In the genomic region with DNA sequence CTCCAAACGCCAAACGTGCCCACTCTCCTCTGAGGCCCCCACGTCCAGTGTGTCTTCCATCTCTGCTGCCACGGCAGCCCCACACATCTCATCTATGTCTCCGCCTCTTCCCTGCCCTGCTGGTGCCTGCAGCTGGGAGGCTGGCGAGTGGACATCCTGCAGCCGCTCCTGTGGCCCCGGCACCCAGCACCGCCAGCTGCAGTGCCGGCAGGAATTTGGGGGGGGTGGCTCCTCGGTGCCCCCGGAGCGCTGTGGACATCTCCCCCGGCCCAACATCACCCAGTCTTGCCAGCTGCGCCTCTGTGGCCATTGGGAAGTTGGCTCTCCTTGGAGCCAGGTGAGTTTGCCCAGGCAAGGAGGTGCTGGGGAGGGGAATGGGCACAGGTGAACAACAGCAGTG, we compare ENCODE assay signal across 1 cellular context.
TF ChIP-seq lines count a peak whose summit lies in the region.

No MANE protein-coding gene starts in this region.

TF ChIP-seq in H1, 55 proteins besides CTCF, POLR2A, EP300 and RAD21:
- no peak for TF ChIP-seq FOSL1 (IDR thresholded peaks at IDR 0.05; ENCODE audit: insufficient read depth, low read depth, low read length)
- TF ChIP-seq RFX5 (IDR thresholded peaks at IDR 0.05; ENCODE audit: borderline replicate concordance, low read depth, low read length): no peak
- no peak for TF ChIP-seq HDAC2 (IDR thresholded peaks at IDR 0.05; ENCODE audit: borderline replicate concordance in 1 of 2, low read depth in 2 of 2, low read length in 2 of 2)
- no peak for TF ChIP-seq RXRA (IDR thresholded peaks at IDR 0.05; ENCODE audit: insufficient read depth, low read depth, low read length)
- TF ChIP-seq POU5F1 (IDR thresholded peaks at IDR 0.05; ENCODE audit: low read depth, low read length): no peak
- no peak for TF ChIP-seq BRCA1 (IDR thresholded peaks at IDR 0.05; ENCODE audit: low read depth, low read length)
- TF ChIP-seq SUZ12 (IDR thresholded peaks at IDR 0.05; ENCODE audit: low read length): no peak
- TF ChIP-seq JUN (IDR thresholded peaks at IDR 0.05; ENCODE audit: low read depth, low read length): no peak
- TF ChIP-seq ZNF274 (IDR thresholded peaks at IDR 0.05; ENCODE audit: borderline replicate concordance, extremely low read depth, low read length): no peak
- no peak for TF ChIP-seq TAF1 (IDR thresholded peaks at IDR 0.05; ENCODE audit: low read depth, low read length)
- no peak for TF ChIP-seq GTF2F1 (IDR thresholded peaks at IDR 0.05; ENCODE audit: borderline replicate concordance, low read depth, low read length)
- no peak for TF ChIP-seq SRF (IDR thresholded peaks at IDR 0.05; ENCODE audit: low read depth, low read length)
